In genomic region chr9:134381671-134382505, GRCh38 we compare ENCODE assay signal across 9 cellular contexts. TPM values are rescaled to one million over a fixed set of nuclear protein-coding genes. Genes with fewer than 3 reads are reported as not detected.
DNase-seq lines count a peak whose midpoint lies in the region; ATAC-seq lines count a peak whose summit lies in the region.
"Had no signal": no experiment of that assay in that cellular context is flagged by ENCODE, and none has a peak within 500 bp of the region (broad histone marks: within the 10 kb centered on the region; RNA-seq: fewer than 3 reads in every experiment).

No MANE protein-coding gene starts in this region.

- ATAC-seq in activated CD4-positive, alpha-beta T cell treated with anti-CD3 and anti-CD28 coated beads for 36 hours: peak; percentile 60
- ATAC-seq in stimulated activated memory B cell treated with anti-CD40 and anti-IgM and Interleukin-4, amounts not matched to agents 10 μg/mL and 1 μg/mL and 100 μg/mL, for 72 hours: peak; percentile 21
- ATAC-seq in GM19023 (IDR thresholded peaks at IDR 0.05; ENCODE audit: unreplicated experiment) (no peak), GM18907 (IDR thresholded peaks at IDR 0.05; ENCODE audit: unreplicated experiment) (no peak)

- peak; percentile 59 for DNase-seq in activated CD4-positive, alpha-beta T cell treated with anti-CD3 and anti-CD28 coated beads for 36 hours
- DNase-seq in activated CD4-positive, alpha-beta T cell treated with anti-CD3 and anti-CD28 coated beads for 1 hour: no peak
- DNase-seq in activated CD4-positive, alpha-beta memory T cell treated with anti-CD3 and anti-CD28 coated beads for 36 hours: peak; percentile 51
- DNase-seq in germinal center (ENCODE audit: low spot score): peak; percentile 46
- no peak for DNase-seq in GOT3 (lab: John Stamatoyannopoulos, UW)
- DNase-seq: pancreas had no signal

- no peaks in the 10 kb centered on the region for H3K27me3 Mint-ChIP-seq in activated CD4-positive, alpha-beta T cell treated with anti-CD3 and anti-CD28 coated beads for 36 hours
- H3K27me3 Mint-ChIP-seq in activated CD4-positive, alpha-beta memory T cell treated with anti-CD3 and anti-CD28 coated beads for 36 hours: no peaks in the 10 kb centered on the region
- no peaks in the 10 kb centered on the region for H3K27me3 Mint-ChIP-seq in stimulated activated memory B cell treated with anti-CD40 and anti-IgM and Interleukin-4, amounts not matched to agents 10 μg/mL and 1 μg/mL and 100 μg/mL, for 72 hours

- POLR2A ChIA-PET in activated CD4-positive, alpha-beta T cell treated with anti-CD3 and anti-CD28 coated beads for 36 hours (lab: Charles Lee): no interaction called here
- POLR2A ChIA-PET in activated CD4-positive, alpha-beta memory T cell treated with anti-CD3 and anti-CD28 coated beads for 36 hours (lab: Charles Lee): no interaction called here

- no peak overlapping the region for H3K27ac Mint-ChIP-seq in activated CD4-positive, alpha-beta T cell treated with anti-CD3 and anti-CD28 coated beads for 36 hours
- no peak overlapping the region for H3K27ac Mint-ChIP-seq in activated CD4-positive, alpha-beta memory T cell treated with anti-CD3 and anti-CD28 coated beads for 36 hours
- peak overlapping the region; percentile 51 for H3K27ac Mint-ChIP-seq in stimulated activated memory B cell treated with anti-CD40 and anti-IgM and Interleukin-4, amounts not matched to agents 10 μg/mL and 1 μg/mL and 100 μg/mL, for 72 hours

- no peak overlapping the region for H3K4me3 Mint-ChIP-seq in activated CD4-positive, alpha-beta T cell treated with anti-CD3 and anti-CD28 coated beads for 36 hours
- H3K4me3 Mint-ChIP-seq in activated CD4-positive, alpha-beta memory T cell treated with anti-CD3 and anti-CD28 coated beads for 36 hours: no peak overlapping the region
- H3K4me3 Mint-ChIP-seq in stimulated activated memory B cell treated with anti-CD40 and anti-IgM and Interleukin-4, amounts not matched to agents 10 μg/mL and 1 μg/mL and 100 μg/mL, for 72 hours: no peak overlapping the region

- peaks cover 19% of the 10 kb centered on the region for H3K4me1 Mint-ChIP-seq in activated CD4-positive, alpha-beta T cell treated with anti-CD3 and anti-CD28 coated beads for 36 hours
- peaks cover 22% of the 10 kb centered on the region for H3K4me1 Mint-ChIP-seq in activated CD4-positive, alpha-beta memory T cell treated with anti-CD3 and anti-CD28 coated beads for 36 hours (ENCODE audit: low read depth)
- peaks cover 29% of the 10 kb centered on the region for H3K4me1 Mint-ChIP-seq in stimulated activated memory B cell treated with anti-CD40 and anti-IgM and Interleukin-4, amounts not matched to agents 10 μg/mL and 1 μg/mL and 100 μg/mL, for 72 hours

- CTCF ChIA-PET in activated CD4-positive, alpha-beta T cell treated with anti-CD3 and anti-CD28 coated beads for 36 hours (lab: Charles Lee): interaction anchor here (1.5 kb wide), 1 partner anchor 9 kb away, joined by 4 read pairs; no protein-coding TSS in a partner anchor
- CTCF ChIA-PET in activated CD4-positive, alpha-beta memory T cell treated with anti-CD3 and anti-CD28 coated beads for 36 hours (lab: Charles Lee): interaction anchor here (0.9 to 2.2 kb wide), 6 partner anchors 9 to 212 kb away, joined by 3 to 15 read pairs (median 4); no protein-coding TSS in a partner anchor

- no peaks in the 10 kb centered on the region for H3K36me3 Mint-ChIP-seq in activated CD4-positive, alpha-beta T cell treated with anti-CD3 and anti-CD28 coated beads for 36 hours (ENCODE audit: low read depth)
- H3K36me3 Mint-ChIP-seq in activated CD4-positive, alpha-beta memory T cell treated with anti-CD3 and anti-CD28 coated beads for 36 hours: no peaks in the 10 kb centered on the region
- H3K36me3 Mint-ChIP-seq in stimulated activated memory B cell treated with anti-CD40 and anti-IgM and Interleukin-4, amounts not matched to agents 10 μg/mL and 1 μg/mL and 100 μg/mL, for 72 hours: no peaks in the 10 kb centered on the region

- intact Hi-C loops in activated CD4-positive, alpha-beta T cell treated with anti-CD3 and anti-CD28 coated beads for 36 hours (cut with DNase I, micrococcal nuclease): no loop called here
- intact Hi-C loops in activated CD4-positive, alpha-beta memory T cell treated with anti-CD3 and anti-CD28 coated beads for 36 hours (cut with micrococcal nuclease): no loop called here

- no peaks in the 10 kb centered on the region for H3K9me3 Mint-ChIP-seq in activated CD4-positive, alpha-beta T cell treated with anti-CD3 and anti-CD28 coated beads for 36 hours (ENCODE audit: low read depth)
- no peaks in the 10 kb centered on the region for H3K9me3 Mint-ChIP-seq in activated CD4-positive, alpha-beta memory T cell treated with anti-CD3 and anti-CD28 coated beads for 36 hours
- no peaks in the 10 kb centered on the region for H3K9me3 Mint-ChIP-seq in stimulated activated memory B cell treated with anti-CD40 and anti-IgM and Interleukin-4, amounts not matched to agents 10 μg/mL and 1 μg/mL and 100 μg/mL, for 72 hours

RNA-seq across cellular contexts. Expression of gene RXRA, which starts 55.6 kb away (rescaled TPM):
- 10 to 100 TPM; 17.6 to 20.9 TPM for total RNA-seq in activated CD4-positive, alpha-beta T cell treated with anti-CD3 and anti-CD28 coated beads for 36 hours
- total RNA-seq in activated CD4-positive, alpha-beta memory T cell treated with anti-CD3 and anti-CD28 coated beads for 36 hours: 10 to 100 TPM; 22.1 to 22.5 TPM

Comparison
In these comparisons a context has a peak if more than half of its experiments do, and no peak if none do; other contexts are left out.
1. DNase-seq: peak in activated CD4-positive, alpha-beta T cell treated with anti-CD3 and anti-CD28 coated beads for 36 hours (single experiment), activated CD4-positive, alpha-beta memory T cell treated with anti-CD3 and anti-CD28 coated beads for 36 hours (single experiment) and germinal center (single experiment); none in activated CD4-positive, alpha-beta T cell treated with anti-CD3 and anti-CD28 coated beads for 1 hour (single experiment) and GOT3 (single experiment).
2. ATAC-seq: peak in activated CD4-positive, alpha-beta T cell treated with anti-CD3 and anti-CD28 coated beads for 36 hours (single experiment) and stimulated activated memory B cell treated with anti-CD40 and anti-IgM and Interleukin-4, amounts not matched to agents 10 μg/mL and 1 μg/mL and 100 μg/mL, for 72 hours (single experiment); none in GM19023 (single experiment) and GM18907 (single experiment).